ENCODE assay signal across 16 cellular contexts in the genomic region with DNA sequence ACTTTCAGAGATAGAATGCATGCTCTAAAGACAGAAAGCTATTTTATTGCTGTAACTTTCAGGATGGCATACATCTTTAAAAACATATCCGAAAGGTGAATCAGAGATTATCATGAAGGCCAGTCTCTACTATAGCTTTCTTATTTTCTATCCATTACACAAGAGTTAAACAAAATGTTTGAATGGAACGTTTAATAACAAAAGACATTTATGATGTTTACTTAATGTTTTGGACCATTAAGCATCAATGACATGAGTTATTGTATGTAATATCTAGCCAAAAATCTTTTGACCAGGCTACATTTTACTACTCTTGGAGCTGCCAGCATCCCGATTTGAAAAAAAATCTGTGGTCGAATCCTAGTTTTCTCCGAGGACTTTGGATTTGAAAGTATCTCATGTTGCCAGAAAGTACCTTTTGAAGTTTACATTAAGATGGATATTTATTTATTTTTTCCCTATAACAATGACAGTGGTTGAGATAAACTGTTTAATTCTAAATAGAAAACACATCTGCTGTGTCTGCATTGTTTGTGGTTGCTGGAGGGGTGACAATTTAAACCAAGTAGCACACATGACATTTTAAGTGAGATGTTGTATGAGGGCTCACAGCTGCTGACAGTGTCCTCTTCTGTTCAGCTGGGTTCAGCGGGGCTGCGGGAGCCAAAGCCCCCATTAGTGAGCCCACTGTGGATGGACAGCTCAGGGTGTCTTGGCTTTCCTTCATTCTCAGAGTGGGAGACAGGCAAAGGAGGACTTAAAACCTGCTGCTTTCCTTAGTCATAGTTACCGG.
DNase-seq lines count a peak whose midpoint lies in the region; ATAC-seq and TF ChIP-seq lines count a peak whose summit lies in the region.
"Had no signal": no experiment of that assay in that cellular context is flagged by ENCODE, and none has a peak within 500 bp of the region (broad histone marks: within the 10 kb centered on the region; RNA-seq: fewer than 3 reads in every experiment).

No MANE protein-coding gene starts in this region.

- no peaks in the 10 kb centered on the region for H3K9me2 ChIP-seq in GM23338 (ENCODE audit: insufficient read depth)
- H3K9me2 ChIP-seq in PC-3 (replicated peaks; ENCODE audit: low read length): no peaks in the 10 kb centered on the region
- H3K9me2 ChIP-seq in hepatocyte (replicated peaks; ENCODE audit: insufficient read depth): no peaks in the 10 kb centered on the region

- no peak overlapping the region for H3K27ac Mint-ChIP-seq in GM23338
- no peak overlapping the region for H3K27ac Mint-ChIP-seq in stimulated activated effector memory CD8-positive, alpha-beta T cell treated with anti-CD3 and anti-CD28 coated beads, Interleukin-12 subunit alpha, Interleukin-12 subunit beta, amount 100 ng/mL, for 72 hours
- H3K27ac Mint-ChIP-seq: activated naive CD4-positive, alpha-beta T cell treated with anti-CD3 and anti-CD28 coated beads, Interleukin-2, amount 50 U/mL, for 72 hours; activated T-helper 1 cell treated with anti-CD3 and anti-CD28 coated beads, Interleukin-12 subunit alpha, Interleukin-12 subunit beta, Interleukin-2, Interleukin-4 antibody, amounts not matched to agents 30 ng/mL and 10 ng/mL and 1 ng/mL, durations not matched to agents 14 hours and 24 hours and 36 hours had no signal

- H3K4me3 ChIP-seq in GM23338: no peak overlapping the region
- H3K4me3 ChIP-seq in PC-3 (ENCODE audit: low read length): no peak overlapping the region
- no peak overlapping the region for H3K4me3 ChIP-seq in hepatocyte
- H3K4me3 ChIP-seq in transverse colon: no peak overlapping the region
- H3K4me3 ChIP-seq: suprapubic skin had no signal

- H3K9me3 Mint-ChIP-seq in GM23338: no peaks in the 10 kb centered on the region
- no peaks in the 10 kb centered on the region for H3K9me3 Mint-ChIP-seq in stimulated activated effector memory CD8-positive, alpha-beta T cell treated with anti-CD3 and anti-CD28 coated beads, Interleukin-12 subunit alpha, Interleukin-12 subunit beta, amount 100 ng/mL, for 72 hours
- H3K9me3 Mint-ChIP-seq: activated T-helper 1 cell treated with anti-CD3 and anti-CD28 coated beads, Interleukin-12 subunit alpha, Interleukin-12 subunit beta, Interleukin-2, Interleukin-4 antibody, amounts not matched to agents 30 ng/mL and 10 ng/mL and 1 ng/mL, durations not matched to agents 14 hours and 24 hours and 36 hours; brain had no signal

- CTCF ChIA-PET in PC-3 (lab: Charles Lee): no interaction called here

- H3K27me3 ChIP-seq in GM23338 (ENCODE audit: insufficient read depth): no peaks in the 10 kb centered on the region
- no peaks in the 10 kb centered on the region for H3K27me3 ChIP-seq in PC-3 (ENCODE audit: low read length)
- H3K27me3 ChIP-seq in hepatocyte: no peaks in the 10 kb centered on the region
- H3K27me3 ChIP-seq in transverse colon: no peaks in the 10 kb centered on the region
- H3K27me3 ChIP-seq: suprapubic skin had no signal

- WGBS in hepatocyte (ENCODE audit: low lambda C conversion rate, missing lambda C conversion rate): 62% methylated on average over 8 of the region's 8 CpGs
- WGBS in transverse colon (ENCODE audit: low coverage in 1 of 2), 2 donors: 50 to 60% methylated on average over 6 to 8 of the region's 8 CpGs

- TF ChIP-seq EP300 in transverse colon (IDR thresholded peaks at IDR 0.05; ENCODE audit: low read depth): no peak

- no peaks in the 10 kb centered on the region for H3K36me3 Mint-ChIP-seq in GM23338 (ENCODE audit: low read depth)
- H3K36me3 Mint-ChIP-seq in stimulated activated effector memory CD8-positive, alpha-beta T cell treated with anti-CD3 and anti-CD28 coated beads, Interleukin-12 subunit alpha, Interleukin-12 subunit beta, amount 100 ng/mL, for 72 hours: no peaks in the 10 kb centered on the region
- H3K36me3 Mint-ChIP-seq: activated naive CD4-positive, alpha-beta T cell treated with anti-CD3 and anti-CD28 coated beads, Interleukin-2, amount 50 U/mL, for 72 hours; brain had no signal

- no peaks in the 10 kb centered on the region for H4K20me1 ChIP-seq in GM23338 (replicated peaks; ENCODE audit: insufficient read depth)
- no peaks in the 10 kb centered on the region for H4K20me1 ChIP-seq in PC-3 (ENCODE audit: low read length)
- no peaks in the 10 kb centered on the region for H4K20me1 ChIP-seq in hepatocyte (ENCODE audit: insufficient read depth, poor library complexity, severe bottlenecking)

- no peaks in the 10 kb centered on the region for H3K27me3 Mint-ChIP-seq in GM23338 (ENCODE audit: insufficient read depth, low read depth, poor library complexity)
- H3K27me3 Mint-ChIP-seq: brain had no signal

- H3K9ac ChIP-seq in PC-3 (ENCODE audit: low read length): peak overlapping the region; percentile 24; the same call in 1 of the 2 replicates

- intact Hi-C loops in PC-3 (cut with micrococcal nuclease): no loop called here
- intact Hi-C loops in transverse colon (cut with DNase I; ENCODE audit: low total_unique reads): no loop called here

- H3K27ac ChIP-seq in GM23338 (ENCODE audit: low read depth): no peak overlapping the region
- peak overlapping the region; percentile 76 for H3K27ac ChIP-seq in PC-3 (ENCODE audit: low read length)
- no peak overlapping the region for H3K27ac ChIP-seq in hepatocyte
- H3K27ac ChIP-seq in transverse colon: peak overlapping the region; percentile 13 to 46 (median 37)
- H3K27ac ChIP-seq: suprapubic skin had no signal

- no peaks in the 10 kb centered on the region for H3K36me3 ChIP-seq in GM23338 (ENCODE audit: insufficient read depth)
- H3K36me3 ChIP-seq in PC-3 (ENCODE audit: low read depth, low read length): no peaks in the 10 kb centered on the region
- H3K36me3 ChIP-seq in hepatocyte (replicated peaks; ENCODE audit: insufficient read depth, low read depth): no peaks in the 10 kb centered on the region
- H3K36me3 ChIP-seq in transverse colon: no peaks in the 10 kb centered on the region
- H3K36me3 ChIP-seq: suprapubic skin had no signal

- no TSS peak for BruUV-seq in PC-3 (replicated peaks; lab: Mats Ljungman, UMichigan)

- H3F3A ChIP-seq in GM23338 (replicated peaks; ENCODE audit: low read depth): no peaks in the 10 kb centered on the region
- no peaks in the 10 kb centered on the region for H3F3A ChIP-seq in PC-3 (ENCODE audit: low read length, unreplicated experiment)

- H3K79me2 ChIP-seq in GM23338 (replicated peaks; ENCODE audit: insufficient read depth) (no peaks in the 10 kb centered on the region), PC-3 (ENCODE audit: low read length) (no peaks in the 10 kb centered on the region), hepatocyte (no peaks in the 10 kb centered on the region)

- no peaks in the 10 kb centered on the region for H3K9me3 ChIP-seq in PC-3 (ENCODE audit: low read length)
- no peaks in the 10 kb centered on the region for H3K9me3 ChIP-seq in hepatocyte (ENCODE audit: low read depth)
- no peaks in the 10 kb centered on the region for H3K9me3 ChIP-seq in transverse colon
- H3K9me3 ChIP-seq: suprapubic skin had no signal

- peak overlapping the region; percentile 44; the same call in 1 of the 2 replicates for H2AFZ ChIP-seq in GM23338
- H2AFZ ChIP-seq in PC-3 (ENCODE audit: low read length): no peak overlapping the region
- H2AFZ ChIP-seq in hepatocyte: no peak overlapping the region

- no peak for TF ChIP-seq POLR2A in transverse colon (IDR thresholded peaks at IDR 0.05)

- H3K4me1 Mint-ChIP-seq in GM23338: no peaks in the 10 kb centered on the region; the same call in 1 of the 3 replicates
- no peaks in the 10 kb centered on the region for H3K4me1 Mint-ChIP-seq in stimulated activated effector memory CD8-positive, alpha-beta T cell treated with anti-CD3 and anti-CD28 coated beads, Interleukin-12 subunit alpha, Interleukin-12 subunit beta, amount 100 ng/mL, for 72 hours
- H3K4me1 Mint-ChIP-seq: brain had no signal

- H3K4me1 ChIP-seq in GM23338 (ENCODE audit: insufficient read depth): no peaks in the 10 kb centered on the region
- H3K4me1 ChIP-seq in PC-3 (ENCODE audit: insufficient read depth, low read length): peaks cover 29% of the 10 kb centered on the region
- no peaks in the 10 kb centered on the region for H3K4me1 ChIP-seq in hepatocyte (ENCODE audit: insufficient read depth)
- H3K4me1 ChIP-seq in transverse colon: no peaks in the 10 kb centered on the region
- H3K4me1 ChIP-seq: suprapubic skin had no signal

- H3K4me2 ChIP-seq in GM23338 (no peak overlapping the region), PC-3 (ENCODE audit: low read length) (peak overlapping the region; percentile 51), hepatocyte (peak overlapping the region; percentile 16)

- in situ Hi-C loops in transverse colon (cut with MboI; ENCODE audit: low pct_ligation_motif_present in 1 of 4, low pct_unique_long_range_greater_than_20kb in 1 of 4, low sequenced_read_pairs in 3 of 4): no loop called here

- DNase-seq in GM23338 (ENCODE audit: low spot score): no peak
- DNase-seq in PC-3: peak; percentile 72
- peak; percentile 23 for DNase-seq in hepatocyte (ENCODE audit: low spot score)
- no peak for DNase-seq in transverse colon
- DNase-seq in stimulated activated effector memory CD8-positive, alpha-beta T cell treated with anti-CD3 and anti-CD28 coated beads, Interleukin-12 subunit alpha, Interleukin-12 subunit beta, amount 100 ng/mL, for 72 hours (ENCODE audit: low spot score in 2 of 2): no peak
- DNase-seq in ecto neural progenitor cell (ENCODE audit: low spot score): no peak
- DNase-seq: activated CD4-positive, alpha-beta T cell treated with anti-CD3 and anti-CD28 coated beads for 1 hour; activated CD8-positive, alpha-beta memory T cell treated with anti-CD3 and anti-CD28 coated beads for 24 hours; Calu3; NCI-H2029 treated with DMSO at 0.1 percent for 48 hours had no signal

- no peak for TF ChIP-seq CTCF in GM23338 (conservative IDR thresholded peaks at IDR 0.05; ENCODE audit: low read depth in 2 of 2)
- no peak for TF ChIP-seq CTCF in PC-3 (conservative IDR thresholded peaks at IDR 0.05; ENCODE audit: low read depth, low read length)
- TF ChIP-seq CTCF in hepatocyte (IDR thresholded peaks at IDR 0.05; ENCODE audit: poor library complexity): no peak
- no peak for TF ChIP-seq CTCF in transverse colon (IDR thresholded peaks at IDR 0.05)

- POLR2A ChIA-PET in PC-3 (lab: Charles Lee; ENCODE audit: unreplicated experiment): interaction anchor here (0.5 kb wide), 1 partner anchor 9 kb away, joined by 3 read pairs; no protein-coding TSS in a partner anchor

- no peak overlapping the region for H3K4me3 Mint-ChIP-seq in GM23338
- no peak overlapping the region for H3K4me3 Mint-ChIP-seq in stimulated activated effector memory CD8-positive, alpha-beta T cell treated with anti-CD3 and anti-CD28 coated beads, Interleukin-12 subunit alpha, Interleukin-12 subunit beta, amount 100 ng/mL, for 72 hours
- H3K4me3 Mint-ChIP-seq: activated T-helper 1 cell treated with anti-CD3 and anti-CD28 coated beads, Interleukin-12 subunit alpha, Interleukin-12 subunit beta, Interleukin-2, Interleukin-4 antibody, amounts not matched to agents 30 ng/mL and 10 ng/mL and 1 ng/mL, durations not matched to agents 14 hours and 24 hours and 36 hours; brain had no signal

- ATAC-seq in GM23338 (no peak), PC-3 (peak; percentile 84), GM21723 (IDR thresholded peaks at IDR 0.05; ENCODE audit: unreplicated experiment) (no peak)
- ATAC-seq in stimulated activated effector memory CD8-positive, alpha-beta T cell treated with anti-CD3 and anti-CD28 coated beads, Interleukin-12 subunit alpha, Interleukin-12 subunit beta, amount 100 ng/mL, for 72 hours: no peak
- ATAC-seq: activated naive CD4-positive, alpha-beta T cell treated with anti-CD3 and anti-CD28 coated beads, Interleukin-2, amount 50 U/mL, for 72 hours; left colon had no signal

Comparison
In these comparisons a context has a peak if more than half of its experiments do, and no peak if none do; other contexts are left out.
1. DNase-seq: peak in PC-3 (single experiment) and hepatocyte (single experiment); none in GM23338 (single experiment), transverse colon (single experiment), stimulated activated effector memory CD8-positive, alpha-beta T cell treated with anti-CD3 and anti-CD28 coated beads, Interleukin-12 subunit alpha, Interleukin-12 subunit beta, amount 100 ng/mL, for 72 hours (0 of 2) and ecto neural progenitor cell (single experiment).
2. H3K27ac ChIP-seq: peak in PC-3 (single experiment) and transverse colon (4 of 4); none in GM23338 (single experiment) and hepatocyte (single experiment).